23 cellular contexts compared by ENCODE assay signal in genomic region chr2:46877619-46878113, GRCh38.
"Had no signal": no experiment of that assay in that cellular context is flagged by ENCODE, and none has a peak within 500 bp of the region (broad histone marks: within the 10 kb centered on the region; RNA-seq: fewer than 3 reads in every experiment).

No MANE protein-coding gene starts in this region.

- H3K9me3 ChIP-seq: heart left ventricle, left lung, mucosa of descending colon, pancreas, right lobe of liver, testis had no signal

- H3K36me3 ChIP-seq: heart left ventricle, left lung, pancreas, right lobe of liver had no signal

- H3K4me1 Mint-ChIP-seq: activated B cell treated with CpG ODN at 0.5 μM for 24 hours; activated CD4-positive, alpha-beta memory T cell treated with anti-CD3 and anti-CD28 coated beads, Interleukin-2, amount 10 ng/mL, durations not matched to agents 7 days and 5 days; activated naive CD8-positive, alpha-beta T cell treated with anti-CD3 and anti-CD28 coated beads, Interleukin-2, amount 10 ng/mL, durations not matched to agents 7 days and 5 days; memory B cell; naive B cell; stimulated activated effector memory CD8-positive, alpha-beta T cell treated with anti-CD3 and anti-CD28 coated beads, Interleukin-12 subunit alpha, Interleukin-12 subunit beta, amount 100 ng/mL, for 72 hours had no signal

- H3K27me3 ChIP-seq: heart left ventricle, left lung, pancreas, right lobe of liver, testis had no signal

- H3K27ac ChIP-seq: left lung, pancreas, right lobe of liver, testis had no signal

- H3K4me3 Mint-ChIP-seq: activated B cell treated with CpG ODN at 0.5 μM for 24 hours; activated CD4-positive, alpha-beta memory T cell treated with anti-CD3 and anti-CD28 coated beads, Interleukin-2, amount 10 ng/mL, durations not matched to agents 7 days and 5 days; activated CD8-positive, alpha-beta memory T cell treated with anti-CD3 and anti-CD28 coated beads, Interleukin-2, amount 10 ng/mL, durations not matched to agents 7 days and 5 days; activated naive CD8-positive, alpha-beta T cell treated with anti-CD3 and anti-CD28 coated beads, Interleukin-2, amount 10 ng/mL, durations not matched to agents 7 days and 5 days; brain; memory B cell; naive B cell; stimulated activated effector memory CD8-positive, alpha-beta T cell treated with anti-CD3 and anti-CD28 coated beads, Interleukin-12 subunit alpha, Interleukin-12 subunit beta, amount 100 ng/mL, for 72 hours had no signal

- DNase-seq: activated B cell treated with CpG ODN at 0.5 μM for 24 hours; activated CD4-positive, alpha-beta memory T cell treated with anti-CD3 and anti-CD28 coated beads, Interleukin-2, amount 10 ng/mL, durations not matched to agents 7 days and 5 days; activated CD4-positive, alpha-beta T cell treated with anti-CD3 and anti-CD28 coated beads for 48 hours; activated CD8-positive, alpha-beta memory T cell treated with anti-CD3 and anti-CD28 coated beads, Interleukin-2, amount 10 ng/mL, durations not matched to agents 7 days and 5 days; activated naive CD4-positive, alpha-beta T cell treated with Interleukin-2 at 50 U/mL for 16 hours; activated naive CD8-positive, alpha-beta T cell treated with anti-CD3 and anti-CD28 coated beads, Interleukin-2, amount 10 ng/mL, durations not matched to agents 7 days and 5 days; activated T-cell treated with anti-CD3 and anti-CD28 coated beads, Interleukin-2, amount 50 U/mL, for 1 hour; central memory CD4-positive, alpha-beta T cell; left lung; naive B cell; pancreas; stimulated activated CD4-positive, alpha-beta T cell treated with anti-CD3 and anti-CD28 coated beads, Interleukin-4, amount 100 ng/mL, for 24 hours; T-helper 9 cell; testis had no signal

- H3K36me3 Mint-ChIP-seq: activated CD8-positive, alpha-beta memory T cell treated with anti-CD3 and anti-CD28 coated beads, Interleukin-2, amount 10 ng/mL, durations not matched to agents 7 days and 5 days; activated naive CD8-positive, alpha-beta T cell treated with anti-CD3 and anti-CD28 coated beads, Interleukin-2, amount 10 ng/mL, durations not matched to agents 7 days and 5 days; brain; memory B cell; naive B cell; stimulated activated effector memory CD8-positive, alpha-beta T cell treated with anti-CD3 and anti-CD28 coated beads, Interleukin-12 subunit alpha, Interleukin-12 subunit beta, amount 100 ng/mL, for 72 hours had no signal

- H3K27me3 Mint-ChIP-seq: activated naive CD8-positive, alpha-beta T cell treated with anti-CD3 and anti-CD28 coated beads, Interleukin-2, amount 10 ng/mL, durations not matched to agents 7 days and 5 days had no signal

- FAIRE-seq: colon, frontal cortex, pancreas had no signal

- H3K4me3 ChIP-seq: heart left ventricle, left lung, mucosa of descending colon, pancreas, right lobe of liver, testis had no signal

- H3K27ac Mint-ChIP-seq: activated B cell treated with CpG ODN at 0.5 μM for 24 hours; activated CD4-positive, alpha-beta memory T cell treated with anti-CD3 and anti-CD28 coated beads, Interleukin-2, amount 10 ng/mL, durations not matched to agents 7 days and 5 days; activated CD8-positive, alpha-beta memory T cell treated with anti-CD3 and anti-CD28 coated beads, Interleukin-2, amount 10 ng/mL, durations not matched to agents 7 days and 5 days; activated naive CD8-positive, alpha-beta T cell treated with anti-CD3 and anti-CD28 coated beads, Interleukin-2, amount 10 ng/mL, durations not matched to agents 7 days and 5 days; activated T-helper 2 cell treated with anti-CD3 and anti-CD28 coated beads, Interferon-gamma antibody, Interleukin-2, Interleukin-4, amounts not matched to agents 10 μg/mL and 5 μg/mL and 100 μg/mL, durations not matched to agents 14 hours and 24 hours and 36 hours; brain; memory B cell; naive B cell; stimulated activated effector memory CD8-positive, alpha-beta T cell treated with anti-CD3 and anti-CD28 coated beads, Interleukin-12 subunit alpha, Interleukin-12 subunit beta, amount 100 ng/mL, for 72 hours had no signal

- H3K9me3 Mint-ChIP-seq: activated B cell treated with CpG ODN at 0.5 μM for 24 hours; activated CD4-positive, alpha-beta memory T cell treated with anti-CD3 and anti-CD28 coated beads, Interleukin-2, amount 10 ng/mL, durations not matched to agents 7 days and 5 days; activated naive CD8-positive, alpha-beta T cell treated with anti-CD3 and anti-CD28 coated beads, Interleukin-2, amount 10 ng/mL, durations not matched to agents 7 days and 5 days; activated T-helper 2 cell treated with anti-CD3 and anti-CD28 coated beads, Interferon-gamma antibody, Interleukin-2, Interleukin-4, amounts not matched to agents 10 μg/mL and 5 μg/mL and 100 μg/mL, durations not matched to agents 14 hours and 24 hours and 36 hours; brain; memory B cell; naive B cell; stimulated activated effector memory CD8-positive, alpha-beta T cell treated with anti-CD3 and anti-CD28 coated beads, Interleukin-12 subunit alpha, Interleukin-12 subunit beta, amount 100 ng/mL, for 72 hours had no signal
